In the genomic region with DNA sequence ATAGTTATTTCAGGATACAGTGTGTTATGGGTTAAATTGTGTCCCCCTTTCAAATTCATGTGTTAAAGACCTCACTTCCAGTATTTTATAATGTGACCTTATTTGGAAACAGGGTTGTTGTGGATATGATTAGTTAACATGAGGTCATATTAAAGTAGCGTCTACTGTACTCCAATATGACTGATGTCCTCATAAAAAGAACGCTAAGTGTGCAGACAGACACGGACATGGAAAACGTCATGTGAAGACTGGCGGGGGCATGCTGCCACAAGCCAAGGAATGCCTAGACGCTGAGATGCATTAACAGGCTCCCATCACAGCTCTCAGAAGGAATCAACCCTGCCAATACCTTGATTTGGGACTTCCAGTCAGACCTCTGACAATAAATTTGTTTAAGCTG, we compare ENCODE assay signal across 10 cellular contexts. TPM values are rescaled to one million over a fixed set of nuclear protein-coding genes. Genes with fewer than 3 reads are reported as not detected.
DNase-seq lines count a peak whose midpoint lies in the region; FAIRE-seq and TF ChIP-seq lines count a peak whose summit lies in the region.
"Had no signal": no experiment of that assay in that cellular context is flagged by ENCODE, and none has a peak within 500 bp of the region (broad histone marks: within the 10 kb centered on the region; RNA-seq: fewer than 3 reads in every experiment).

No MANE protein-coding gene starts in this region.

- H3K4me1 ChIP-seq in NT2/D1 (ENCODE audit: insufficient read depth, insufficient read length): no peaks in the 10 kb centered on the region
- peaks cover 3% of the 10 kb centered on the region for H3K4me1 ChIP-seq in endodermal cell (ENCODE audit: control insufficient read depth, insufficient read depth, low read length)
- peaks cover 5 to 6% of the 10 kb centered on the region in 2 experiments for H3K4me1 ChIP-seq in trophoblast cell (ENCODE audit: control insufficient read depth in 1 of 2, insufficient read depth in 2 of 2, low read length in 2 of 2)

- H3K36me3 ChIP-seq in NT2/D1 (ENCODE audit: insufficient read depth, insufficient read length, low read length) (peaks cover 45% of the 10 kb centered on the region), endodermal cell (ENCODE audit: control insufficient read depth, insufficient read depth, low read length) (peaks cover 51% of the 10 kb centered on the region), trophoblast cell (ENCODE audit: control insufficient read depth in 1 of 2, insufficient read depth in 2 of 2, low read length in 2 of 2) (peaks cover 2 to 10% of the 10 kb centered on the region in 2 experiments)

- no peak for TF ChIP-seq CTCF in endodermal cell (conservative IDR thresholded peaks at IDR 0.05)
- TF ChIP-seq CTCF in D721Med (IDR thresholded peaks at IDR 0.05; ENCODE audit: insufficient read depth, missing control alignments): no peak

- H2AK5ac ChIP-seq in trophoblast cell (ENCODE audit: low read length): no peak overlapping the region

- H3K4me2 ChIP-seq in trophoblast cell (ENCODE audit: low read length): no peak overlapping the region

- peaks cover 31% of the 10 kb centered on the region for H3K4me1 Mint-ChIP-seq in endodermal cell

- peaks cover 39% of the 10 kb centered on the region for H3K36me3 Mint-ChIP-seq in endodermal cell (ENCODE audit: low read depth)

- no peak overlapping the region for H3K14ac ChIP-seq in trophoblast cell (ENCODE audit: low read length)

- H2BK120ac ChIP-seq in trophoblast cell (ENCODE audit: insufficient read depth, low read length, poor library complexity): no peak overlapping the region

- H3K9me3 ChIP-seq in NT2/D1 (ENCODE audit: insufficient read depth, low read length): no peaks in the 10 kb centered on the region
- H3K9me3 ChIP-seq in endodermal cell (ENCODE audit: control insufficient read depth, low read length): no peaks in the 10 kb centered on the region
- peaks cover 2% of the 10 kb centered on the region for H3K9me3 ChIP-seq in trophoblast cell (ENCODE audit: insufficient read depth, low read depth, low read length)

- H3K27me3 Mint-ChIP-seq in endodermal cell (ENCODE audit: insufficient read depth): no peaks in the 10 kb centered on the region

- peak overlapping the region; percentile 98 for H3K4me3 Mint-ChIP-seq in endodermal cell

- H3K4me3 ChIP-seq in GM08714 (ENCODE audit: low read length): peak overlapping the region; percentile 76
- peak overlapping the region; percentile 91 for H3K4me3 ChIP-seq in NT2/D1 (ENCODE audit: insufficient read length, low read depth)
- H3K4me3 ChIP-seq in endodermal cell (ENCODE audit: low read length): peak overlapping the region; percentile 96
- no peak overlapping the region for H3K4me3 ChIP-seq in trophoblast cell (ENCODE audit: low read depth, low read length)

- H3K27ac ChIP-seq in endodermal cell (ENCODE audit: low read depth, low read length) (no peak overlapping the region), trophoblast cell (ENCODE audit: low read depth, low read length) (no peak overlapping the region)

- peaks cover 16% of the 10 kb centered on the region for H3K79me1 ChIP-seq in trophoblast cell (ENCODE audit: low read length)

- no peak overlapping the region for H3K23ac ChIP-seq in trophoblast cell (ENCODE audit: low read length)

- H3K4ac ChIP-seq in trophoblast cell (ENCODE audit: low read depth, low read length): peak overlapping the region; percentile 33

- H4K91ac ChIP-seq in trophoblast cell (ENCODE audit: low read depth, low read length): no peak overlapping the region

- no peaks in the 10 kb centered on the region for H3K27me3 ChIP-seq in NT2/D1 (ENCODE audit: insufficient read depth, insufficient read length)
- H3K27me3 ChIP-seq in endodermal cell (ENCODE audit: control insufficient read depth, insufficient read depth, low read length, poor library complexity, severe bottlenecking): no peaks in the 10 kb centered on the region
- H3K27me3 ChIP-seq in trophoblast cell (ENCODE audit: insufficient read depth, low read length): no peaks in the 10 kb centered on the region

- WGBS in endodermal cell (ENCODE audit: insufficient coverage in 1 of 2, insufficient read length in 1 of 2), 2 experiments: 91% methylated on average over 6 of the region's 6 CpGs
- no CpG with 5 or more reads among the region's 6 CpGs for WGBS in trophoblast cell (ENCODE audit: extremely low coverage, insufficient coverage, insufficient read length)

- no peak overlapping the region for H2BK12ac ChIP-seq in trophoblast cell (ENCODE audit: low read length)

- H4K8ac ChIP-seq in trophoblast cell (ENCODE audit: low read depth, low read length): no peak overlapping the region

- peak overlapping the region; percentile 58 for H3K27ac Mint-ChIP-seq in endodermal cell

- H4K12ac ChIP-seq in trophoblast cell (ENCODE audit: low read depth, low read length): no peak overlapping the region

- no peak overlapping the region for H2AFZ ChIP-seq in trophoblast cell (ENCODE audit: insufficient read depth, low read length, poor library complexity)

- H3K79me2 ChIP-seq in trophoblast cell (ENCODE audit: control insufficient read depth, insufficient read depth, low read length, poor library complexity): peaks cover 17% of the 10 kb centered on the region

- no peaks in the 10 kb centered on the region for H3K9me3 Mint-ChIP-seq in endodermal cell

- DNase-seq in NT2/D1 (ENCODE audit: low read depth, low spot score) (no peak), endodermal cell (no peak), trophoblast cell (no peak), NCI-H1417 treated with DMSO at 0.1 percent for 48 hours (lab: John Stamatoyannopoulos, UW) (no peak), D721Med (ENCODE audit: insufficient read length, low spot score) (no peak)
- DNase-seq in stimulated activated naive CD4-positive, alpha-beta T cell treated with Interleukin-2 at 50 U/mL for 16 hours (lab: John Stamatoyannopoulos, UW): no peak
- DNase-seq in activated CD4-positive, CD25-positive, alpha-beta regulatory T cell treated with anti-CD3 and anti-CD28 coated beads, Interleukin-2, amount 50 U/mL, for 72 hours: no peak
- DNase-seq: SHP77; stimulated activated naive CD4-positive, alpha-beta T cell had no signal

- FAIRE-seq in D721Med (lab: Jason Lieb, UNC): no peak

- no peak overlapping the region for H2BK5ac ChIP-seq in trophoblast cell (ENCODE audit: low read depth, low read length, poor library complexity)

- H3K9ac ChIP-seq in NT2/D1 (ENCODE audit: insufficient read length, low read depth): peak overlapping the region; percentile 26
- peak overlapping the region; percentile 88 for H3K9ac ChIP-seq in endodermal cell (ENCODE audit: extremely low read depth, low read length, poor library complexity, severe bottlenecking)
- H3K9ac ChIP-seq in trophoblast cell (ENCODE audit: low read length): no peak overlapping the region

- H3K18ac ChIP-seq in trophoblast cell (ENCODE audit: low read length): no peak overlapping the region

RNA-seq across cellular contexts. Expression of a gene that starts 1.5 kb away (rescaled TPM):
- 10 to 100 TPM; 10.7 TPM for total RNA-seq in endodermal cell
- 14.2 TPM for polyA plus RNA-seq in endodermal cell (2013, experiment 1 of 2)
- polyA plus RNA-seq in endodermal cell (2013, experiment 2 of 2): 13.2 TPM
- 11.1 and 11.3 TPM in 2 replicates for polyA plus RNA-seq in trophoblast cell (2013)

RNA-seq across cellular contexts. Expression of a gene that starts 5.8 kb away (rescaled TPM):
- total RNA-seq in endodermal cell: 10 to 100 TPM; 36.3 to 53.3 TPM
- polyA plus RNA-seq in endodermal cell (2013, experiment 1 of 2): 181 TPM
- polyA plus RNA-seq in endodermal cell (2013, experiment 2 of 2): 202 TPM
- polyA plus RNA-seq in trophoblast cell (2013): 144 and 145 TPM in 2 replicates

RNA-seq across cellular contexts. Expression of a gene that starts 29.0 kb away (rescaled TPM):
- not detected for total RNA-seq in endodermal cell
- not detected for polyA plus RNA-seq in endodermal cell (2013, experiment 1 of 2)
- not detected for polyA plus RNA-seq in endodermal cell (2013, experiment 2 of 2)
- polyA plus RNA-seq in trophoblast cell (2013): not detected in 2 replicates
